Comparison of ENCODE assay signal across 15 cellular contexts in genomic region chr4:123380728-123381716, GRCh38. TPM values are rescaled to one million over a fixed set of nuclear protein-coding genes. Genes with fewer than 3 reads are reported as not detected.
DNase-seq lines count a peak whose midpoint lies in the region; ATAC-seq lines count a peak whose summit lies in the region.
"Had no signal": no experiment of that assay in that cellular context is flagged by ENCODE, and none has a peak within 500 bp of the region (broad histone marks: within the 10 kb centered on the region; RNA-seq: fewer than 3 reads in every experiment).

No MANE protein-coding gene starts in this region.

- no peaks in the 10 kb centered on the region for H3K36me3 ChIP-seq in neuronal stem cell (replicated peaks in 1 of 2; ENCODE audit: control insufficient read depth in 2 of 2, insufficient read depth in 2 of 2, low read length in 2 of 2)

- H2AFZ ChIP-seq in neuronal stem cell (ENCODE audit: low read length) = no peak overlapping the region

- H2AK5ac ChIP-seq in neuronal stem cell (ENCODE audit: low read depth, low read length) = no peak overlapping the region

- POLR2A ChIA-PET in activated CD4-positive, alpha-beta T cell treated with anti-CD3 and anti-CD28 coated beads for 36 hours (lab: Charles Lee) = no interaction called here

- no peak overlapping the region for H3K4me3 ChIP-seq in neuronal stem cell (ENCODE audit: low read length in 2 of 2)
- H3K4me3 ChIP-seq: dorsolateral prefrontal cortex, testis had no signal

- no peaks in the 10 kb centered on the region for H3K79me1 ChIP-seq in neuronal stem cell (ENCODE audit: low read depth, low read length)

- H3K4me3 Mint-ChIP-seq in activated CD4-positive, alpha-beta T cell treated with anti-CD3 and anti-CD28 coated beads for 36 hours = no peak overlapping the region
- H3K4me3 Mint-ChIP-seq: CD4-positive, alpha-beta T cell had no signal

- H2BK12ac ChIP-seq in neuronal stem cell (ENCODE audit: low read length) = no peak overlapping the region

- no peak overlapping the region for H3K27ac Mint-ChIP-seq in activated CD4-positive, alpha-beta T cell treated with anti-CD3 and anti-CD28 coated beads for 36 hours
- H3K27ac Mint-ChIP-seq: CD4-positive, alpha-beta T cell had no signal

- H3K23ac ChIP-seq in neuronal stem cell (ENCODE audit: low read depth, low read length, poor library complexity) = no peak overlapping the region

- H3K9me3 Mint-ChIP-seq in activated CD4-positive, alpha-beta T cell treated with anti-CD3 and anti-CD28 coated beads for 36 hours (ENCODE audit: low read depth) = no peaks in the 10 kb centered on the region
- H3K9me3 Mint-ChIP-seq: CD4-positive, alpha-beta T cell had no signal

- no CpG with 5 or more reads among the region's 3 CpGs for WGBS in neuronal stem cell (ENCODE audit: extremely low coverage in 2 of 2, insufficient read length in 2 of 2, insufficient replicate concordance in 1 of 2), 2 donors

- H3K9me3 ChIP-seq in neuronal stem cell (replicated peaks in 1 of 2; ENCODE audit: control insufficient read depth in 2 of 2, insufficient read depth in 1 of 2, low read depth in 1 of 2, low read length in 2 of 2) = no peaks in the 10 kb centered on the region
- H3K9me3 ChIP-seq: testis had no signal

- H3K27ac ChIP-seq in neuronal stem cell (replicated peaks; ENCODE audit: low read length) = no peak overlapping the region
- H3K27ac ChIP-seq: 22Rv1, dorsolateral prefrontal cortex, testis had no signal

- no peaks in the 10 kb centered on the region for H3K27me3 ChIP-seq in neuronal stem cell (ENCODE audit: control insufficient read depth in 3 of 3, insufficient read depth in 3 of 3, low read depth in 1 of 3, low read length in 3 of 3)
- H3K27me3 ChIP-seq: dorsolateral prefrontal cortex, testis had no signal

- H3K36me3 Mint-ChIP-seq in activated CD4-positive, alpha-beta T cell treated with anti-CD3 and anti-CD28 coated beads for 36 hours (ENCODE audit: low read depth) = no peaks in the 10 kb centered on the region

- CTCF ChIA-PET in activated CD4-positive, alpha-beta T cell treated with anti-CD3 and anti-CD28 coated beads for 36 hours (lab: Charles Lee) = no interaction called here

- H3K9ac ChIP-seq in neuronal stem cell (ENCODE audit: low read depth, low read length, poor library complexity) = no peak overlapping the region

- H4K91ac ChIP-seq in neuronal stem cell (ENCODE audit: low read depth, low read length, poor library complexity) = no peak overlapping the region

- intact Hi-C loops in activated CD4-positive, alpha-beta T cell treated with anti-CD3 and anti-CD28 coated beads for 36 hours (cut with DNase I, micrococcal nuclease) = no loop called here

- H2BK15ac ChIP-seq in neuronal stem cell (ENCODE audit: low read length) = no peak overlapping the region

- H3K4ac ChIP-seq in neuronal stem cell (ENCODE audit: low read length) = no peak overlapping the region

- no peaks in the 10 kb centered on the region for H3K4me1 ChIP-seq in neuronal stem cell (ENCODE audit: control insufficient read depth in 2 of 2, insufficient read depth in 1 of 2, low read depth in 1 of 2, low read length in 2 of 2)
- H3K4me1 ChIP-seq: testis had no signal

- no peak for DNase-seq in activated CD4-positive, alpha-beta T cell treated with anti-CD3 and anti-CD28 coated beads for 36 hours
- no peak for DNase-seq in activated CD4-positive, alpha-beta T cell treated with anti-CD3 and anti-CD28 coated beads, Interleukin-2, amount 50 U/mL, for 4 hours
- DNase-seq in neuronal stem cell (ENCODE audit: low spot score) = no peak
- no peak for DNase-seq in putamen (ENCODE audit: low spot score)
- no peak for DNase-seq in SIG-M5 (lab: John Stamatoyannopoulos, UW)
- no peak for DNase-seq in stimulated activated CD4-positive, alpha-beta T cell treated with anti-CD3 and anti-CD28 coated beads, Interleukin-4, amount 100 ng/mL, for 4 hours
- DNase-seq: activated CD4-positive, alpha-beta T cell treated with anti-CD3 and anti-CD28 coated beads, Interleukin-2, amount 50 U/mL, for 1 hour; CD4-positive, alpha-beta T cell; dorsolateral prefrontal cortex; NCI-H1105 treated with DMSO at 0.1 percent for 48 hours; testis had no signal

- H2BK5ac ChIP-seq in neuronal stem cell (ENCODE audit: low read length) = peak overlapping the region; percentile 16

- no peak overlapping the region for H4K8ac ChIP-seq in neuronal stem cell (ENCODE audit: low read depth, low read length)

- no peak overlapping the region for H3K18ac ChIP-seq in neuronal stem cell (ENCODE audit: low read length)

- H3K27me3 Mint-ChIP-seq in activated CD4-positive, alpha-beta T cell treated with anti-CD3 and anti-CD28 coated beads for 36 hours = peaks cover 8% of the 10 kb centered on the region

- ATAC-seq in activated CD4-positive, alpha-beta T cell treated with anti-CD3 and anti-CD28 coated beads for 36 hours = peak; percentile 73
- peak; percentile 69 for ATAC-seq in GM21825 (IDR thresholded peaks at IDR 0.05; ENCODE audit: unreplicated experiment)
- peak; percentile 72 for ATAC-seq in HG03354 (IDR thresholded peaks at IDR 0.05; ENCODE audit: poor library complexity, severe bottlenecking, unreplicated experiment)
- ATAC-seq: Panc1 had no signal

- no peaks in the 10 kb centered on the region for H3K4me1 Mint-ChIP-seq in activated CD4-positive, alpha-beta T cell treated with anti-CD3 and anti-CD28 coated beads for 36 hours

- no peak overlapping the region for H2BK120ac ChIP-seq in neuronal stem cell (ENCODE audit: low read depth, low read length)

- no peak overlapping the region for H3K14ac ChIP-seq in neuronal stem cell (ENCODE audit: low read length)

- no peak overlapping the region for H3K4me2 ChIP-seq in neuronal stem cell (ENCODE audit: insufficient read depth, low read length, poor library complexity, severe bottlenecking)

RNA-seq across cellular contexts. Expression of gene SPRY1, which starts 15.6 kb away (rescaled TPM):
- 10 to 100 TPM; 51.2 to 52.0 TPM for total RNA-seq in activated CD4-positive, alpha-beta T cell treated with anti-CD3 and anti-CD28 coated beads for 36 hours
- polyA plus RNA-seq in neuronal stem cell (2013, experiment 1 of 2) = 92.4 TPM
- 97.0 TPM for polyA plus RNA-seq in neuronal stem cell (2013, experiment 2 of 2)
